Comparison of ENCODE assay signal across 15 cellular contexts in the genomic region with DNA sequence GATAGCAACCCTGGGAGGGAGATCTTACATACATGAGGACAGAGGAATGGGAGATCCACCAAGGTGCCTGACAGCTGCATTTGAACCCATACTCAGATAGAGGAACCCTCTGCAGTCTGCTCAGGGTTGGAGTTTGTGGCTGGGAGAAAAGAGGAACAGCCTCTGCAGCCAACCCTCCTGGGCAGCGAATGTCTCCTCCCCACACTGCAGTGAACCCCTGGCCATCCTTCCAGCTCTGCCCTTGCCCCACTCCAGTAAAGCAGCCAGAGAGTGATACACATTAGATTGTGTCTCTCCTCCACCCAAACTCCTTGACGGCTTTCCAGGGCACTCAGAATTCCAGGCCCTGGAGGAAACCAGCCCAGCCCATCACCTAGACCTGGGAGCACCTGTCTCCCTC.
DNase-seq lines count a peak whose midpoint lies in the region; ATAC-seq and TF ChIP-seq lines count a peak whose summit lies in the region.
"Had no signal": no experiment of that assay in that cellular context is flagged by ENCODE, and none has a peak within 500 bp of the region (broad histone marks: within the 10 kb centered on the region; RNA-seq: fewer than 3 reads in every experiment).

No MANE protein-coding gene starts in this region.

- DNase-seq in HL-60 (ENCODE audit: low read depth in 1 of 2, low spot score in 1 of 2) = peak in 1 of 2 experiments; percentile 94
- peak; percentile 83 for DNase-seq in OCI-M1 (lab: John Stamatoyannopoulos, UW)
- peak; percentile 43 for DNase-seq in Right ventricle myocardium superior
- no peak for DNase-seq in upper lobe of right lung
- no peak for DNase-seq in activated CD4-positive, alpha-beta T cell treated with anti-CD3 and anti-CD28 coated beads, Interleukin-2, amount 10 ng/mL, durations not matched to agents 24 days and 14 days
- DNase-seq in endodermal cell = no peak
- DNase-seq: activated CD4-positive, alpha-beta memory T cell treated with anti-CD3 and anti-CD28 coated beads for 36 hours; cortex of kidney; HCEC 1CT; NCI-H69; pancreas; small intestine; stomach had no signal

- TF ChIP-seq CTCF in HL-60 (IDR thresholded peaks at IDR 0.05; ENCODE audit: insufficient read depth, low read length) (no peak), upper lobe of right lung (IDR thresholded peaks at IDR 0.05) (no peak), endodermal cell (conservative IDR thresholded peaks at IDR 0.05) (no peak)

- H3K4me1 Mint-ChIP-seq in activated CD4-positive, alpha-beta T cell treated with anti-CD3 and anti-CD28 coated beads, Interleukin-2, amount 10 ng/mL, durations not matched to agents 24 days and 14 days = peaks cover 32% of the 10 kb centered on the region
- H3K4me1 Mint-ChIP-seq in endodermal cell = peaks cover 67% of the 10 kb centered on the region

- intact Hi-C loops in Right ventricle myocardium superior (cut with DNase I) = no loop called here
- intact Hi-C loops in upper lobe of right lung (cut with DNase I) = no loop called here
- intact Hi-C loops in activated CD4-positive, alpha-beta T cell treated with anti-CD3 and anti-CD28 coated beads, Interleukin-2, amount 10 ng/mL, durations not matched to agents 24 days and 14 days (cut with micrococcal nuclease) = no loop called here

- 89 to 97% methylated on average over 1 to 2 of the region's 2 CpGs for WGBS in endodermal cell (ENCODE audit: insufficient coverage in 1 of 2, insufficient read length in 1 of 2), 2 experiments

- H3K27me3 Mint-ChIP-seq in activated CD4-positive, alpha-beta T cell treated with anti-CD3 and anti-CD28 coated beads, Interleukin-2, amount 10 ng/mL, durations not matched to agents 24 days and 14 days = no peaks in the 10 kb centered on the region
- H3K27me3 Mint-ChIP-seq in endodermal cell (ENCODE audit: insufficient read depth) = peaks cover 1% of the 10 kb centered on the region
- H3K27me3 Mint-ChIP-seq: activated CD4-positive, alpha-beta memory T cell treated with anti-CD3 and anti-CD28 coated beads for 36 hours had no signal

- H3K4me3 ChIP-seq in HL-60 (replicated peaks; ENCODE audit: insufficient read depth, low read length) = no peak overlapping the region
- no peak overlapping the region for H3K4me3 ChIP-seq in upper lobe of right lung
- H3K4me3 ChIP-seq in endodermal cell (ENCODE audit: low read length) = no peak overlapping the region
- H3K4me3 ChIP-seq: pancreas, stomach had no signal

- ATAC-seq in Right ventricle myocardium superior (ENCODE audit: poor library complexity) (peak; percentile 72), upper lobe of right lung (peak; percentile 83), HG03521 (IDR thresholded peaks at IDR 0.05; ENCODE audit: unreplicated experiment) (no peak)
- ATAC-seq: esophagus mucosa had no signal

- H3K36me3 Mint-ChIP-seq in activated CD4-positive, alpha-beta T cell treated with anti-CD3 and anti-CD28 coated beads, Interleukin-2, amount 10 ng/mL, durations not matched to agents 24 days and 14 days (ENCODE audit: low read depth) = peaks cover 15% of the 10 kb centered on the region
- no peaks in the 10 kb centered on the region for H3K36me3 Mint-ChIP-seq in endodermal cell (ENCODE audit: low read depth)
- H3K36me3 Mint-ChIP-seq: activated CD4-positive, alpha-beta memory T cell treated with anti-CD3 and anti-CD28 coated beads for 36 hours had no signal

- H3K4me1 ChIP-seq in upper lobe of right lung (peaks cover 22% of the 10 kb centered on the region), endodermal cell (ENCODE audit: control insufficient read depth, insufficient read depth, low read length) (peaks cover 18% of the 10 kb centered on the region)

- H3K27me3 ChIP-seq in HL-60 (ENCODE audit: insufficient read depth, poor library complexity, severe bottlenecking) (no peaks in the 10 kb centered on the region), upper lobe of right lung (no peaks in the 10 kb centered on the region), endodermal cell (ENCODE audit: control insufficient read depth, insufficient read depth, low read length, poor library complexity, severe bottlenecking) (no peaks in the 10 kb centered on the region)
- H3K27me3 ChIP-seq: pancreas, stomach had no signal

- H3K27ac ChIP-seq in HL-60 (replicated peaks) (peak overlapping the region; percentile 96), upper lobe of right lung (no peak overlapping the region), endodermal cell (ENCODE audit: low read depth, low read length) (no peak overlapping the region)
- H3K27ac ChIP-seq: pancreas, stomach had no signal

- H3K27ac Mint-ChIP-seq in activated CD4-positive, alpha-beta T cell treated with anti-CD3 and anti-CD28 coated beads, Interleukin-2, amount 10 ng/mL, durations not matched to agents 24 days and 14 days = no peak overlapping the region
- no peak overlapping the region for H3K27ac Mint-ChIP-seq in endodermal cell
- H3K27ac Mint-ChIP-seq: activated CD4-positive, alpha-beta memory T cell treated with anti-CD3 and anti-CD28 coated beads for 36 hours had no signal

- no peak overlapping the region for H3K9ac ChIP-seq in endodermal cell (ENCODE audit: extremely low read depth, low read length, poor library complexity, severe bottlenecking)

- no peaks in the 10 kb centered on the region for H3K9me3 ChIP-seq in upper lobe of right lung
- H3K9me3 ChIP-seq in endodermal cell (ENCODE audit: control insufficient read depth, low read length) = no peaks in the 10 kb centered on the region
- H3K9me3 ChIP-seq: pancreas, stomach had no signal

- H3K36me3 ChIP-seq in upper lobe of right lung (no peaks in the 10 kb centered on the region), endodermal cell (ENCODE audit: control insufficient read depth, insufficient read depth, low read length) (no peaks in the 10 kb centered on the region)
- H3K36me3 ChIP-seq: pancreas, stomach had no signal

- H3K4me3 Mint-ChIP-seq in activated CD4-positive, alpha-beta T cell treated with anti-CD3 and anti-CD28 coated beads, Interleukin-2, amount 10 ng/mL, durations not matched to agents 24 days and 14 days = no peak overlapping the region
- H3K4me3 Mint-ChIP-seq in endodermal cell = no peak overlapping the region
- H3K4me3 Mint-ChIP-seq: activated CD4-positive, alpha-beta memory T cell treated with anti-CD3 and anti-CD28 coated beads for 36 hours had no signal

- no peaks in the 10 kb centered on the region for H3K9me3 Mint-ChIP-seq in activated CD4-positive, alpha-beta T cell treated with anti-CD3 and anti-CD28 coated beads, Interleukin-2, amount 10 ng/mL, durations not matched to agents 24 days and 14 days
- no peaks in the 10 kb centered on the region for H3K9me3 Mint-ChIP-seq in endodermal cell
- H3K9me3 Mint-ChIP-seq: activated CD4-positive, alpha-beta memory T cell treated with anti-CD3 and anti-CD28 coated beads for 36 hours had no signal

Comparison
In these comparisons a context has a peak if more than half of its experiments do, and no peak if none do; other contexts are left out.
1. DNase-seq: peak in OCI-M1 (single experiment) and Right ventricle myocardium superior (single experiment); none in upper lobe of right lung (single experiment), activated CD4-positive, alpha-beta T cell treated with anti-CD3 and anti-CD28 coated beads, Interleukin-2, amount 10 ng/mL, durations not matched to agents 24 days and 14 days (single experiment) and endodermal cell (single experiment).